8 cellular contexts compared by ENCODE assay signal in the genomic region with DNA sequence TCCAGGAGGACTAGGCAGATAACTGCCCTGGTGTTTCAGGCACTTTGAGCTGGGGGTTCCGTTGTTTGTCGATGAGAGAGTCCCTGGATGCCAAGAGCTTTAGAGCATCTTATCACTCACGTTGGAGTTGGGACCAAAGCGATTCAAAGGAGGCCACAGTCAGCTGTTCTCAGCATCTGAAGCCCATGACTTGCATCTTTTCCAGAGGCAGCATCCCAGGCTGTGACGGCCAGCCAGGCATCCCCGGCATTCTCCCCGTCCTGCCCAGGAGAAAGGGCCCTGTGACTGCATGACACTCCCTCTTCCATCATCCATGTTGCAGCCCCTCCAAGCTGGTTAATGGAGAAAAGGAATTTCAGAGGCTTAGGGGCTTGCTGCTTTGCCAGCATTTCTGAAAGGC.
"Had no signal": no experiment of that assay in that cellular context is flagged by ENCODE, and none has a peak within 500 bp of the region (broad histone marks: within the 10 kb centered on the region; RNA-seq: fewer than 3 reads in every experiment).

No MANE protein-coding gene starts in this region.

- DNase-seq: GM23248, GOT3, H7, HFFc6, IMR-90 had no signal

- H3K27ac ChIP-seq: GM23248 had no signal

- H3K4me3 ChIP-seq: GM23248, HAP-1, K562 had no signal

- H2AFZ ChIP-seq: GM23248 had no signal

- H3K9me3 ChIP-seq: HAP-1 had no signal

- H3K36me3 ChIP-seq: HAP-1 had no signal

- H3K9ac ChIP-seq: GM23248 had no signal

- H3K4me1 ChIP-seq: HAP-1 had no signal

- ATAC-seq: HCT116, K562 had no signal
